In the genomic region with DNA sequence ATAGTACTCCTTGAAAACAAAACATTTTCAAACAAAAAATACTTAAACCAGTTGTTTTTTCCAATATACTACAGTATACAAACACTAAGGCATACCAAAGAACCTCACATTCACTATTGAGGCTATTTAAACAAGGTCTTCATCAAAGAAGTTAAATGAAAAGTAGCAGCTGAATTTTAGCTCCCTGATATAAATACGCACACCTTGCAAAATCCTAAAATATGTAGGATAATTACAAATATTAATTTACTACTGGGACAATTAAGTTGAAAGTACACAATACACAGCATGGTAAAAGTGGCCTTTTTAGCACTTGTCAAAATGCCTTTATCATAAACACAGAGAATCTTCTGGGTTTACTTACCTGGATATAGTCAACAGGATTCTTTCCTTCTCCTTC, we compare ENCODE assay signal across 8 cellular contexts.
"Had no signal": no experiment of that assay in that cellular context is flagged by ENCODE, and none has a peak within 500 bp of the region (broad histone marks: within the 10 kb centered on the region; RNA-seq: fewer than 3 reads in every experiment).

No MANE protein-coding gene starts in this region.

- H3K4me3 ChIP-seq: GM23338, HAP-1 had no signal

- ATAC-seq: GM23338, HCT116 had no signal

- H3K27me3 Mint-ChIP-seq: IgD-negative memory B cell had no signal

- H3K9me3 Mint-ChIP-seq: GM23338, HFFc6, IgD-negative memory B cell had no signal

- H3K9me3 ChIP-seq: HAP-1 had no signal

- DNase-seq: H7, HFFc6, KG1 had no signal

- H3K4me1 ChIP-seq: HAP-1 had no signal

- H2AFZ ChIP-seq: GM23338 had no signal

- H3K27ac Mint-ChIP-seq: GM23338, HFFc6, IgD-negative memory B cell had no signal

- H3K4me2 ChIP-seq: GM23338 had no signal

- H3K4me1 Mint-ChIP-seq: GM23338 had no signal

- H3K27ac ChIP-seq: HL-60 had no signal

- H3K4me3 Mint-ChIP-seq: GM23338, HFFc6, IgD-negative memory B cell had no signal
